15 cellular contexts compared by ENCODE assay signal in genomic region chr10:29106287-29106686, GRCh38.
"Had no signal": no experiment of that assay in that cellular context is flagged by ENCODE, and none has a peak within 500 bp of the region (broad histone marks: within the 10 kb centered on the region; RNA-seq: fewer than 3 reads in every experiment).

No MANE protein-coding gene starts in this region.

- ATAC-seq: activated CD4-positive, CD25-positive, alpha-beta regulatory T cell treated with anti-CD3 and anti-CD28 coated beads, Interleukin-2, amount 50 U/mL, for 24 hours; natural killer cell; psoas muscle had no signal

- H3K36me3 ChIP-seq: sigmoid colon had no signal

- DNase-seq: activated CD4-positive, alpha-beta memory T cell treated with anti-CD3 and anti-CD28 coated beads, Interleukin-2, amount 10 ng/mL, durations not matched to agents 7 days and 5 days; activated CD8-positive, alpha-beta memory T cell treated with anti-CD3 and anti-CD28 coated beads, Interleukin-2, amount 50 U/mL, for 48 hours; activated naive CD4-positive, alpha-beta T cell; central memory CD4-positive, alpha-beta T cell; effector memory CD4-positive, alpha-beta T cell; left cardiac atrium; natural killer cell; nucleus accumbens; psoas muscle; sigmoid colon; stimulated activated CD4-positive, alpha-beta T cell treated with anti-CD3 and anti-CD28 coated beads, Interleukin-12 subunit alpha, Interleukin-12 subunit beta, amount 100 ng/mL, for 4 hours; stimulated activated naive CD4-positive, alpha-beta T cell treated with Interleukin-2 at 50 U/mL for 16 hours had no signal

- H3K27me3 Mint-ChIP-seq: activated CD4-positive, alpha-beta memory T cell treated with anti-CD3 and anti-CD28 coated beads, Interleukin-2, amount 10 ng/mL, durations not matched to agents 7 days and 5 days had no signal

- H3K4me3 Mint-ChIP-seq: activated CD4-positive, alpha-beta memory T cell treated with anti-CD3 and anti-CD28 coated beads, Interleukin-2, amount 10 ng/mL, durations not matched to agents 7 days and 5 days; natural killer cell had no signal

- H3K27ac ChIP-seq: epithelial cell of prostate, psoas muscle, sigmoid colon had no signal

- H3K4me1 ChIP-seq: psoas muscle, sigmoid colon had no signal

- H3K4me3 ChIP-seq: lung, psoas muscle, sigmoid colon had no signal

- H3K27me3 ChIP-seq: sigmoid colon had no signal

- H3K27ac Mint-ChIP-seq: activated CD4-positive, alpha-beta memory T cell treated with anti-CD3 and anti-CD28 coated beads, Interleukin-2, amount 10 ng/mL, durations not matched to agents 7 days and 5 days; natural killer cell had no signal

- H3K9me3 ChIP-seq: psoas muscle, sigmoid colon had no signal

- H3K4me1 Mint-ChIP-seq: natural killer cell had no signal

- H3K9me3 Mint-ChIP-seq: activated CD4-positive, alpha-beta memory T cell treated with anti-CD3 and anti-CD28 coated beads, Interleukin-2, amount 10 ng/mL, durations not matched to agents 7 days and 5 days had no signal
